ENCODE assay signal across 26 cellular contexts in the genomic region with DNA sequence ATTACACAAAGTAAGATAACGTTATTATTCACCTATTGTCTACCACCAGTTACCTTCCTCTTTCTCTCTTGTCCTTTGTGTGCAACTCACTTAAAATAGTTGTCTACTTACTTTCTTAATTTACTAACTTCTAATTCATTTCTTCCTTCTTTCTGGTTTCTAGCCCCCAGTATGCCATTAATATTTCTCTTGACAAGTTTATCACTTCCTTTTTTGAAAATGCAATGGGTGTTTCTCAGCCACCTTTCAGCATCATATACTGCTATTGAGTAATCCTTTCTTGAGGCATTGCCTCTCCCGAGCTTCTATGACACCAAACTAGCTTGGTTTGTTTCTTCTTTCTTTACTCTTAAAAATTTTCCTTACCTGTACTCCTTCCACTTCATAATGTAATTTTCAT.
DNase-seq lines count a peak whose midpoint lies in the region; ATAC-seq, FAIRE-seq and TF ChIP-seq lines count a peak whose summit lies in the region.
"Had no signal": no experiment of that assay in that cellular context is flagged by ENCODE, and none has a peak within 500 bp of the region (broad histone marks: within the 10 kb centered on the region; RNA-seq: fewer than 3 reads in every experiment).

No MANE protein-coding gene starts in this region.

- ATAC-seq in activated T-cell treated with anti-CD3 and anti-CD28 coated beads, Interleukin-2, amount 50 U/mL, for 72 hours (replicated peaks in 1 of 2), result no peak
- no peak for ATAC-seq in K562
- no peak for ATAC-seq in GM23338
- ATAC-seq: Panc1 had no signal

- no peak for FAIRE-seq in K562 (lab: Jason Lieb, UNC)
- FAIRE-seq: G401.6, GM18507 had no signal

- TF ChIP-seq CTCF in K562 (IDR thresholded peaks at IDR 0.05 in 2 of 3, conservative IDR thresholded peaks at IDR 0.05 in 1 of 3; ENCODE audit: insufficient read depth in 2 of 3, low read depth in 1 of 3, low read length in 3 of 3) (no peak), GM23338 (conservative IDR thresholded peaks at IDR 0.05; ENCODE audit: low read depth in 2 of 2) (no peak)

- no peak overlapping the region for H3K9ac ChIP-seq in K562 (ENCODE audit: insufficient read depth in 1 of 2, low read depth in 2 of 2, low read length in 2 of 2)
- H3K9ac ChIP-seq: BLaER1 treated with 17β-estradiol and CSF1 and Interleukin-3, amounts not matched to agents 10 nM and 100 nM; GM23248 had no signal

- H3K36me3 ChIP-seq in K562 (ENCODE audit: control insufficient read depth, insufficient read depth, low read length) (no peaks in the 10 kb centered on the region), GM23338 (ENCODE audit: insufficient read depth) (no peaks in the 10 kb centered on the region)
- H3K36me3 ChIP-seq: BLaER1 treated with 17β-estradiol and CSF1 and Interleukin-3, amounts not matched to agents 10 nM and 100 nM; SJCRH30 had no signal

- H3K79me2 ChIP-seq in K562 (ENCODE audit: control insufficient read depth, insufficient read depth, low read length), result no peaks in the 10 kb centered on the region
- H3K79me2 ChIP-seq in GM23338 (replicated peaks; ENCODE audit: insufficient read depth), result no peaks in the 10 kb centered on the region

- H3K9me2 ChIP-seq in GM23338 (ENCODE audit: insufficient read depth), result no peaks in the 10 kb centered on the region

- no peak for TF ChIP-seq POLR2A in K562 (conservative IDR thresholded peaks at IDR 0.05)

- H3K4me3 ChIP-seq in K562, result no peak overlapping the region
- no peak overlapping the region for H3K4me3 ChIP-seq in GM23338
- H3K4me3 ChIP-seq: BLaER1 treated with 17β-estradiol and CSF1 and Interleukin-3, amounts not matched to agents 10 nM and 100 nM; GM23248; SJCRH30 had no signal

- CTCF ChIA-PET in K562 (lab: Yijun Ruan, JAX; ENCODE audit: low intra/inter-chr PET ratio), result no interaction called here

- no peaks in the 10 kb centered on the region for H3K9me1 ChIP-seq in K562 (ENCODE audit: control insufficient read depth, insufficient read depth, low read length)

- no peaks in the 10 kb centered on the region for H3F3A ChIP-seq in GM23338 (replicated peaks; ENCODE audit: low read depth)

- H3K9me3 Mint-ChIP-seq in activated T-cell treated with anti-CD3 and anti-CD28 coated beads, Interleukin-2, amount 50 U/mL, for 72 hours, result peaks cover 0 to 7% of the 10 kb centered on the region in 2 donors
- no peaks in the 10 kb centered on the region for H3K9me3 Mint-ChIP-seq in GM23338
- H3K9me3 Mint-ChIP-seq: T-helper 1 cell treated with Interleukin-12 subunit alpha and Interleukin-12 subunit beta and Interleukin-4 antibody, amounts not matched to agents 30 μg/mL and 1 μg/mL, for 36 hours had no signal

- H3K27me3 ChIP-seq in K562 (ENCODE audit: control insufficient read depth in 2 of 2, insufficient read depth in 2 of 2, low read length in 2 of 2) (no peaks in the 10 kb centered on the region), GM23338 (ENCODE audit: insufficient read depth) (no peaks in the 10 kb centered on the region)
- H3K27me3 ChIP-seq: BLaER1 treated with 17β-estradiol and CSF1 and Interleukin-3, amounts not matched to agents 10 nM and 100 nM; SJCRH30 had no signal

- no peaks in the 10 kb centered on the region for H3K9me3 ChIP-seq in K562 (replicated peaks; ENCODE audit: control insufficient read depth, insufficient read depth, low read depth, low read length)
- H3K9me3 ChIP-seq: Caco-2, SJCRH30 had no signal

- H3K27ac Mint-ChIP-seq in activated T-cell treated with anti-CD3 and anti-CD28 coated beads, Interleukin-2, amount 50 U/mL, for 72 hours, result peak overlapping the region; percentile 42
- H3K27ac Mint-ChIP-seq in GM23338, result no peak overlapping the region
- H3K27ac Mint-ChIP-seq: CD4-positive, alpha-beta memory T cell; IgD-negative memory B cell; T-helper 1 cell treated with Interleukin-12 subunit alpha and Interleukin-12 subunit beta and Interleukin-4 antibody, amounts not matched to agents 30 μg/mL and 1 μg/mL, for 36 hours had no signal

- H3K4me2 ChIP-seq in K562 (ENCODE audit: insufficient read depth, low read length), result no peak overlapping the region
- H3K4me2 ChIP-seq in GM23338, result no peak overlapping the region

- no TSS peak for BruUV-seq in K562 (replicated peaks; lab: Mats Ljungman, UMichigan)

- no peak for DNase-seq in activated T-cell treated with anti-CD3 and anti-CD28 coated beads, Interleukin-2, amount 50 U/mL, for 72 hours
- DNase-seq in activated T-cell treated with anti-CD3 and anti-CD28 coated beads, Interleukin-2, amount 50 U/mL, for 48 hours, result no peak
- DNase-seq in SIG-M5 (lab: John Stamatoyannopoulos, UW) (peak; percentile 65), K562 (ENCODE audit: extremely low read depth in 1 of 4, low spot score in 3 of 4) (no peak), NCI-H774 (lab: John Stamatoyannopoulos, UW) (no peak), NCI-H1092 treated with DMSO at 0.1 percent for 48 hours (lab: John Stamatoyannopoulos, UW) (no peak), T-helper 9 cell (no peak), GM23338 (ENCODE audit: low spot score) (no peak)
- DNase-seq: ACHN; Caco-2; CD4-positive, alpha-beta memory T cell; DMS153; GM23248; HCEC 1CT; NCI-H1105 treated with DMSO at 0.1 percent for 48 hours; NCI-H2029 treated with DMSO at 0.1 percent for 48 hours; NCI-H226; NCI-H510A treated with DMSO at 0.1 percent for 48 hours; SJCRH30 had no signal

- no peaks in the 10 kb centered on the region for H3K4me1 Mint-ChIP-seq in activated T-cell treated with anti-CD3 and anti-CD28 coated beads, Interleukin-2, amount 50 U/mL, for 72 hours (ENCODE audit: low read depth)
- no peaks in the 10 kb centered on the region for H3K4me1 Mint-ChIP-seq in GM23338
- H3K4me1 Mint-ChIP-seq: CD4-positive, alpha-beta memory T cell; IgD-negative memory B cell had no signal

- no peaks in the 10 kb centered on the region for H4K20me1 ChIP-seq in K562 (replicated peaks; ENCODE audit: control insufficient read depth, insufficient read depth, low read length)
- H4K20me1 ChIP-seq in GM23338 (replicated peaks; ENCODE audit: insufficient read depth), result no peaks in the 10 kb centered on the region
- H4K20me1 ChIP-seq: BLaER1 treated with 17β-estradiol and CSF1 and Interleukin-3, amounts not matched to agents 10 nM and 100 nM had no signal

- TF ChIP-seq RAD21 in K562 (CRISPR knock-in tag; conservative IDR thresholded peaks at IDR 0.05 in 1 of 2, IDR thresholded peaks at IDR 0.05 in 1 of 2), result no peak

- no peaks in the 10 kb centered on the region for H3K27me3 Mint-ChIP-seq in activated T-cell treated with anti-CD3 and anti-CD28 coated beads, Interleukin-2, amount 50 U/mL, for 72 hours (ENCODE audit: low read depth)
- peaks cover 1% of the 10 kb centered on the region for H3K27me3 Mint-ChIP-seq in GM23338 (ENCODE audit: insufficient read depth, low read depth, poor library complexity)
- H3K27me3 Mint-ChIP-seq: CD4-positive, alpha-beta memory T cell; IgD-negative memory B cell had no signal

- intact Hi-C loops in K562 (cut with micrococcal nuclease), result no loop called here

- TF ChIP-seq EP300 in K562 (IDR thresholded peaks at IDR 0.05; ENCODE audit: low read length), result no peak

- 3% methylated on average over 2 of the region's 2 CpGs for WGBS in K562 (ENCODE audit: insufficient coverage, low coverage, missing lambda C conversion rate)

- H2AFZ ChIP-seq in K562 (ENCODE audit: low read depth, low read length), result no peak overlapping the region
- H2AFZ ChIP-seq in GM23338, result no peak overlapping the region
- H2AFZ ChIP-seq: GM23248 had no signal

- H3K36me3 Mint-ChIP-seq in activated T-cell treated with anti-CD3 and anti-CD28 coated beads, Interleukin-2, amount 50 U/mL, for 72 hours (ENCODE audit: insufficient read depth in 2 of 2), result peaks cover 0 to 1% of the 10 kb centered on the region in 2 donors
- H3K36me3 Mint-ChIP-seq in GM23338 (ENCODE audit: low read depth), result no peaks in the 10 kb centered on the region
- H3K36me3 Mint-ChIP-seq: CD4-positive, alpha-beta memory T cell had no signal

- H3K4me3 Mint-ChIP-seq in activated T-cell treated with anti-CD3 and anti-CD28 coated beads, Interleukin-2, amount 50 U/mL, for 72 hours, result no peak overlapping the region
- H3K4me3 Mint-ChIP-seq in GM23338, result no peak overlapping the region
- H3K4me3 Mint-ChIP-seq: CD4-positive, alpha-beta memory T cell; IgD-negative memory B cell; T-helper 1 cell treated with Interleukin-12 subunit alpha and Interleukin-12 subunit beta and Interleukin-4 antibody, amounts not matched to agents 30 μg/mL and 1 μg/mL, for 36 hours had no signal

- no peaks in the 10 kb centered on the region for H3K4me1 ChIP-seq in K562 (replicated peaks in 1 of 2; ENCODE audit: control insufficient read depth in 2 of 2, insufficient read depth in 2 of 2, low read length in 2 of 2)
- no peaks in the 10 kb centered on the region for H3K4me1 ChIP-seq in GM23338 (ENCODE audit: insufficient read depth)
- H3K4me1 ChIP-seq: Caco-2, SJCRH30 had no signal

- H3K27ac ChIP-seq in K562 (ENCODE audit: extremely low read depth, low read depth, low read length) (no peak overlapping the region), GM23338 (ENCODE audit: low read depth) (no peak overlapping the region)
- H3K27ac ChIP-seq: 22Rv1, GM23248, SJCRH30 had no signal

- in situ Hi-C loops in K562 (cut with MboI), result no loop called here

- POLR2A ChIA-PET in K562 (lab: Yijun Ruan, JAX), result no interaction called here

TF ChIP-seq in GM23338, 12 proteins besides CTCF, POLR2A, EP300 and RAD21 (continues in another document):
- TF ChIP-seq ZNF331 (CRISPR knock-in tag; IDR thresholded peaks at IDR 0.05; ENCODE audit: low read depth) (no peak), ZNF114 (CRISPR knock-in tag; IDR thresholded peaks at IDR 0.05) (no peak), ETS1 (IDR thresholded peaks at IDR 0.05) (no peak), EZH2phosphoT487 (IDR thresholded peaks at IDR 0.05; ENCODE audit: unreplicated experiment) (no peak), POLR2AphosphoS5 (IDR thresholded peaks at IDR 0.05; ENCODE audit: low read depth) (no peak)
